In the genomic region with DNA sequence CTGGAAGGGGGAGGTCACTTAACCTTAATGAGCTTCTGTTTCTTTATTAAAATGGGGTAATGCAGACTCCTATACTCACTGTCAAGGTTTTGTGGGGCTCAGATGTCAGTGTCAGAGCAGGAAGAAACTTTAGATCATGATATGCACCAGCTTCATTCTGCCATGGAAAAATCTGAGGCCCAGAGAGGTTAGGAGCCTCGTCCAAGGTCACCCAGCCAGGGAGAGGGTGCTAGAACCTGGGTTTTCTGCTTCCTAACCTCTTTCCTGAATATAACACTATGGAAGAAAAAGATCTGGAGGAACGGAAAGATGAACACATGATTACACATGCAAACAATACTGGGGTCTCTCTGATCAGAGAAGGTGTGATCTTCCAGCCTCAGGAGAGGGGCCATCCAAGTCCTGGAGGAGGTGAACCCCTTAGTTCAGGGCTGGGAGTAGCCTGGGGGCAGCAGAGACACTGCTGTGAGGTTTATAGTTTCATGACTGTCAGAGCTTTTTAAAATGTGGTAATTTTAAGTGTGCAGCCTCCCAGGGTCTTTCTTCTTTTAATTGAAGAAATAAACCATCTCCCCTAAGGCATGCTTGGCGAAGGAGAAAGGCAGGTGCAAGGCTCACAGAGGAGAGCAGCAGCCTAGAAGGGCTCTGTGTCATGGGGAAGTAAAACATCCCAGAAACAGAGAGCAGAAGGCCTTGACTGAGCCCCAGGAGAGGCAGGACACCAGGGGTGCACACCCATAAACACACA, we compare ENCODE assay signal across 21 cellular contexts. TPM values are rescaled to one million over a fixed set of nuclear protein-coding genes. Genes with fewer than 3 reads are reported as not detected.
DNase-seq lines count a peak whose midpoint lies in the region; ATAC-seq, FAIRE-seq and TF ChIP-seq lines count a peak whose summit lies in the region.
"Had no signal": no experiment of that assay in that cellular context is flagged by ENCODE, and none has a peak within 500 bp of the region (broad histone marks: within the 10 kb centered on the region; RNA-seq: fewer than 3 reads in every experiment).

No MANE protein-coding gene starts in this region.

- H3K4me1 ChIP-seq in BLaER1 (peaks cover 24% of the 10 kb centered on the region), HEK293 (ENCODE audit: control insufficient read depth, insufficient read depth, low read length) (peaks cover 32% of the 10 kb centered on the region), astrocyte (ENCODE audit: insufficient read depth, low read length) (peaks cover 2% of the 10 kb centered on the region)
- H3K4me1 ChIP-seq: A549 had no signal

- no peak for DNase-seq in astrocyte (ENCODE audit: low read depth)
- DNase-seq in nephron progenitor cell, result no peak
- DNase-seq in natural killer cell, result no peak
- DNase-seq in activated CD4-positive, alpha-beta T cell treated with anti-CD3 and anti-CD28 coated beads, Interleukin-2, amount 10 ng/mL, durations not matched to agents 24 days and 14 days, result no peak
- DNase-seq: GOT3, Karpas-422, MV-4-11, NCI-H2081 treated with DMSO at 0.1 percent for 48 hours, SHP77 treated with DMSO at 0.1 percent for 48 hours, SK-N-SH had no signal

- H3K4me3 ChIP-seq in BLaER1 (no peak overlapping the region), HEK293 (ENCODE audit: low read depth, low read length) (no peak overlapping the region), astrocyte (ENCODE audit: insufficient read depth, low read depth, low read length) (no peak overlapping the region)
- H3K4me3 ChIP-seq: A549, PC-9 had no signal

- H3K4me1 Mint-ChIP-seq in astrocyte (ENCODE audit: low read depth, unreplicated experiment) (peaks cover 27% of the 10 kb centered on the region), nephron progenitor cell (peaks cover 88% of the 10 kb centered on the region), natural killer cell (peaks cover 0 to 4% of the 10 kb centered on the region in 2 donors)
- H3K4me1 Mint-ChIP-seq in activated CD4-positive, alpha-beta T cell treated with anti-CD3 and anti-CD28 coated beads, Interleukin-2, amount 10 ng/mL, durations not matched to agents 24 days and 14 days, result peaks cover 17% of the 10 kb centered on the region

- FAIRE-seq in astrocyte (lab: Jason Lieb, UNC), result no peak
- FAIRE-seq: A549, GM12892 had no signal

- peak overlapping the region; percentile 4 for H3K27ac Mint-ChIP-seq in astrocyte (ENCODE audit: unreplicated experiment)
- peak overlapping the region; percentile 36 for H3K27ac Mint-ChIP-seq in nephron progenitor cell
- no peak overlapping the region for H3K27ac Mint-ChIP-seq in natural killer cell
- H3K27ac Mint-ChIP-seq in activated CD4-positive, alpha-beta T cell treated with anti-CD3 and anti-CD28 coated beads, Interleukin-2, amount 10 ng/mL, durations not matched to agents 24 days and 14 days, result no peak overlapping the region
- H3K27ac Mint-ChIP-seq: B cell, IgD-negative memory B cell had no signal

- H4K20me1 ChIP-seq in BLaER1, result no peaks in the 10 kb centered on the region
- H4K20me1 ChIP-seq in astrocyte (ENCODE audit: insufficient read depth, low read length), result no peaks in the 10 kb centered on the region

- H3K9me3 ChIP-seq in BLaER1 (no peaks in the 10 kb centered on the region), HEK293 (ENCODE audit: control insufficient read depth, insufficient read depth, low read depth, low read length) (no peaks in the 10 kb centered on the region), astrocyte (ENCODE audit: insufficient read depth, low read depth, low read length) (no peaks in the 10 kb centered on the region)
- H3K9me3 ChIP-seq: A549, SK-N-SH had no signal

- H3K4me2 ChIP-seq in BLaER1, result no peak overlapping the region
- H3K4me2 ChIP-seq in astrocyte (ENCODE audit: low read length), result no peak overlapping the region
- H3K4me2 ChIP-seq: A549, PC-9, SK-N-SH had no signal

- intact Hi-C loops in natural killer cell (cut with micrococcal nuclease), result no loop called here
- intact Hi-C loops in activated CD4-positive, alpha-beta T cell treated with anti-CD3 and anti-CD28 coated beads, Interleukin-2, amount 10 ng/mL, durations not matched to agents 24 days and 14 days (cut with micrococcal nuclease), result no loop called here

- ATAC-seq in GM18520 (IDR thresholded peaks at IDR 0.05; ENCODE audit: unreplicated experiment), result no peak
- ATAC-seq in natural killer cell, result no peak
- ATAC-seq in HG03442 (IDR thresholded peaks at IDR 0.05; ENCODE audit: unreplicated experiment), result no peak
- ATAC-seq: A549 had no signal

- H3K9me3 Mint-ChIP-seq in astrocyte (ENCODE audit: unreplicated experiment) (no peaks in the 10 kb centered on the region), nephron progenitor cell (no peaks in the 10 kb centered on the region), natural killer cell (no peaks in the 10 kb centered on the region)
- H3K9me3 Mint-ChIP-seq in activated CD4-positive, alpha-beta T cell treated with anti-CD3 and anti-CD28 coated beads, Interleukin-2, amount 10 ng/mL, durations not matched to agents 24 days and 14 days, result no peaks in the 10 kb centered on the region
- H3K9me3 Mint-ChIP-seq: IgD-negative memory B cell had no signal

- H3K27me3 Mint-ChIP-seq in astrocyte (ENCODE audit: low read depth, unreplicated experiment), result peaks cover 16% of the 10 kb centered on the region
- peaks cover 5% of the 10 kb centered on the region for H3K27me3 Mint-ChIP-seq in nephron progenitor cell (ENCODE audit: low read depth, poor library complexity)
- H3K27me3 Mint-ChIP-seq in natural killer cell (ENCODE audit: low read depth in 2 of 2), result peaks cover 5 to 12% of the 10 kb centered on the region in 2 donors
- H3K27me3 Mint-ChIP-seq in activated CD4-positive, alpha-beta T cell treated with anti-CD3 and anti-CD28 coated beads, Interleukin-2, amount 10 ng/mL, durations not matched to agents 24 days and 14 days, result peaks cover 10% of the 10 kb centered on the region

- no peaks in the 10 kb centered on the region for H3K36me3 ChIP-seq in BLaER1
- no peaks in the 10 kb centered on the region for H3K36me3 ChIP-seq in HEK293 (ENCODE audit: control insufficient read depth in 2 of 2, insufficient read depth in 1 of 2, low read length in 2 of 2)
- H3K36me3 ChIP-seq in astrocyte (ENCODE audit: insufficient read depth, low read length), result no peaks in the 10 kb centered on the region

- no peaks in the 10 kb centered on the region for H3K27me3 ChIP-seq in BLaER1
- H3K27me3 ChIP-seq in astrocyte (ENCODE audit: insufficient read depth, low read length), result peaks cover 6% of the 10 kb centered on the region

- peak overlapping the region; percentile 6; the same call in 1 of the 2 replicates for H3K9ac ChIP-seq in BLaER1
- no peak overlapping the region for H3K9ac ChIP-seq in astrocyte (ENCODE audit: low read length)
- H3K9ac ChIP-seq: SK-N-SH had no signal

- H3K27ac ChIP-seq in BLaER1 (no peak overlapping the region), HEK293 (ENCODE audit: extremely low read depth, low read depth, low read length) (peak overlapping the region; percentile 35; the same call in 1 of the 2 replicates), astrocyte (ENCODE audit: low read depth, low read length) (no peak overlapping the region)
- H3K27ac ChIP-seq: A549, PC-9, RWPE1 had no signal

- TF ChIP-seq CTCF in HEK293 (tag by site-specific recombination; IDR thresholded peaks at IDR 0.05) (no peak), astrocyte (IDR thresholded peaks at IDR 0.05; ENCODE audit: insufficient read depth, low read depth, low read length) (no peak), nephron progenitor cell (IDR thresholded peaks at IDR 0.05) (no peak), natural killer cell (IDR thresholded peaks at IDR 0.05) (no peak)

- H2AFZ ChIP-seq in astrocyte (ENCODE audit: low read depth, low read length), result no peak overlapping the region
- H2AFZ ChIP-seq: PC-9 had no signal

- H3K36me3 Mint-ChIP-seq in astrocyte (ENCODE audit: low read depth, unreplicated experiment) (no peaks in the 10 kb centered on the region), nephron progenitor cell (ENCODE audit: low read depth) (no peaks in the 10 kb centered on the region), natural killer cell (no peaks in the 10 kb centered on the region)
- H3K36me3 Mint-ChIP-seq in activated CD4-positive, alpha-beta T cell treated with anti-CD3 and anti-CD28 coated beads, Interleukin-2, amount 10 ng/mL, durations not matched to agents 24 days and 14 days (ENCODE audit: low read depth), result no peaks in the 10 kb centered on the region
- H3K36me3 Mint-ChIP-seq: IgD-negative memory B cell had no signal

- POLR2A ChIA-PET in HEK293 (lab: Yijun Ruan, JAX), result interaction anchor here (0.6 kb wide), 1 partner anchor 162 kb away, joined by 4 read pairs; no protein-coding TSS in a partner anchor

- H3K79me2 ChIP-seq in astrocyte (ENCODE audit: insufficient read depth, low read length), result no peaks in the 10 kb centered on the region

- CTCF ChIA-PET in HEK293 (lab: Yijun Ruan, JAX), result interaction anchor here (0.6 to 3.1 kb wide), 15 partner anchors 10 to 278 kb away, joined by 3 to 28 read pairs (median 4); a partner anchor contains a TSS

- no peak overlapping the region for H3K4me3 Mint-ChIP-seq in astrocyte (ENCODE audit: unreplicated experiment)
- peak overlapping the region; percentile 10 for H3K4me3 Mint-ChIP-seq in nephron progenitor cell
- no peak overlapping the region for H3K4me3 Mint-ChIP-seq in natural killer cell
- H3K4me3 Mint-ChIP-seq in activated CD4-positive, alpha-beta T cell treated with anti-CD3 and anti-CD28 coated beads, Interleukin-2, amount 10 ng/mL, durations not matched to agents 24 days and 14 days, result no peak overlapping the region
- H3K4me3 Mint-ChIP-seq: B cell had no signal

TF ChIP-seq in HEK293, 187 proteins besides CTCF, POLR2A, EP300 and RAD21 (continues in another document):
- peak; percentile 91; the same call in 1 of the 2 replicates for TF ChIP-seq ZNF768 (tag by site-specific recombination; IDR thresholded peaks at IDR 0.05)
- no peak for TF ChIP-seq ZNF555 (tag by site-specific recombination; conservative IDR thresholded peaks at IDR 0.05)
- no peak for TF ChIP-seq ZNF133 (tag by site-specific recombination; IDR thresholded peaks at IDR 0.05)
- TF ChIP-seq WT1 (tag by site-specific recombination; IDR thresholded peaks at IDR 0.05), result peak; percentile 68
- no peak for TF ChIP-seq SALL2 (tag by site-specific recombination; IDR thresholded peaks at IDR 0.05; ENCODE audit: borderline replicate concordance)
- peak; percentile 92 for TF ChIP-seq GLIS1 (tag by site-specific recombination; IDR thresholded peaks at IDR 0.05)

RNA-seq across cellular contexts. Expression of a gene that starts 10.2 kb away (rescaled TPM):
- total RNA-seq in astrocyte (not detected in 2 replicates), natural killer cell (under 1 TPM in 1 of 3 donors, not detected in 2; 0.18 TPM)
- total RNA-seq in activated CD4-positive, alpha-beta T cell treated with anti-CD3 and anti-CD28 coated beads, Interleukin-2, amount 10 ng/mL, durations not matched to agents 24 days and 14 days, result 0.21 and 0.50 TPM in 2 replicates
- total RNA-seq: B cell, M059J had no signal

Comparison
In these comparisons a context has a peak if more than half of its experiments do, and no peak if none do; other contexts are left out.
1. H3K27ac Mint-ChIP-seq: peak in astrocyte (single experiment) and nephron progenitor cell (single experiment); none in natural killer cell (0 of 2) and activated CD4-positive, alpha-beta T cell treated with anti-CD3 and anti-CD28 coated beads, Interleukin-2, amount 10 ng/mL, durations not matched to agents 24 days and 14 days (single experiment).